ENCODE assay signal across 1 cellular context in the genomic region with DNA sequence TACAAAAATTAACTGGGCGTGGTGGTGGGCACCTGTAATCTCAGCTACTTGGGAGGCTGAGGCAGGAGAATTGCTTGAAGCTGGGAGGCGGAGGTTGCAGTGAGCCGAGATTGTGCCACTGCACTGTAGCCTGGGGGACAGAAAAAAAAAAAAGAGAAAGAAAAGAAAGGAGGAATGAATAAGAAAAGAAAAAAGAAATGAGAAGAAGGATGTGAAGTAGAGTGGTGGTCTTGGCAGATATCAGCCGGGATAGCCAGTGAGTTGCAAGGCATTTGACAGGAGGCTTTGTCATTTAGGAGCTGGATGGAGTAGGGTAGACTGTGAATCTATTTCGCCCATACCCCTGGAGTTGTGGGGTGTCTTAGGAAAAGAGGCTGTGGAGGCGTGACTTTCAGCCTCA.
TF ChIP-seq lines count a peak whose summit lies in the region.

No MANE protein-coding gene starts in this region.

TF ChIP-seq in HepG2, 621 proteins besides CTCF, POLR2A, EP300 and RAD21:
- TF ChIP-seq, protein P1, sequence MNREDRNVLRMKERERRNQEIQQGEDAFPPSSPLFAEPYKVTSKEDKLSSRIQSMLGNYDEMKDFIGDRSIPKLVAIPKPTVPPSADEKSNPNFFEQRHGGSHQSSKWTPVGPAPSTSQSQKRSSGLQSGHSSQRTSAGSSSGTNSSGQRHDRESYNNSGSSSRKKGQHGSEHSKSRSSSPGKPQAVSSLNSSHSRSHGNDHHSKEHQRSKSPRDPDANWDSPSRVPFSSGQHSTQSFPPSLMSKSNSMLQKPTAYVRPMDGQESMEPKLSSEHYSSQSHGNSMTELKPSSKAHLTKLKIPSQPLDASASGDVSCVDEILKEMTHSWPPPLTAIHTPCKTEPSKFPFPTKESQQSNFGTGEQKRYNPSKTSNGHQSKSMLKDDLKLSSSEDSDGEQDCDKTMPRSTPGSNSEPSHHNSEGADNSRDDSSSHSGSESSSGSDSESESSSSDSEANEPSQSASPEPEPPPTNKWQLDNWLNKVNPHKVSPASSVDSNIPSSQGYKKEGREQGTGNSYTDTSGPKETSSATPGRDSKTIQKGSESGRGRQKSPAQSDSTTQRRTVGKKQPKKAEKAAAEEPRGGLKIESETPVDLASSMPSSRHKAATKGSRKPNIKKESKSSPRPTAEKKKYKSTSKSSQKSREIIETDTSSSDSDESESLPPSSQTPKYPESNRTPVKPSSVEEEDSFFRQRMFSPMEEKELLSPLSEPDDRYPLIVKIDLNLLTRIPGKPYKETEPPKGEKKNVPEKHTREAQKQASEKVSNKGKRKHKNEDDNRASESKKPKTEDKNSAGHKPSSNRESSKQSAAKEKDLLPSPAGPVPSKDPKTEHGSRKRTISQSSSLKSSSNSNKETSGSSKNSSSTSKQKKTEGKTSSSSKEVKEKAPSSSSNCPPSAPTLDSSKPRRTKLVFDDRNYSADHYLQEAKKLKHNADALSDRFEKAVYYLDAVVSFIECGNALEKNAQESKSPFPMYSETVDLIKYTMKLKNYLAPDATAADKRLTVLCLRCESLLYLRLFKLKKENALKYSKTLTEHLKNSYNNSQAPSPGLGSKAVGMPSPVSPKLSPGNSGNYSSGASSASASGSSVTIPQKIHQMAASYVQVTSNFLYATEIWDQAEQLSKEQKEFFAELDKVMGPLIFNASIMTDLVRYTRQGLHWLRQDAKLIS (CRISPR knock-in tag; IDR thresholded peaks at IDR 0.05): 0 out of 2 replicates have a peak, but pooled peaks have one; percentile 21
